In the genomic region with DNA sequence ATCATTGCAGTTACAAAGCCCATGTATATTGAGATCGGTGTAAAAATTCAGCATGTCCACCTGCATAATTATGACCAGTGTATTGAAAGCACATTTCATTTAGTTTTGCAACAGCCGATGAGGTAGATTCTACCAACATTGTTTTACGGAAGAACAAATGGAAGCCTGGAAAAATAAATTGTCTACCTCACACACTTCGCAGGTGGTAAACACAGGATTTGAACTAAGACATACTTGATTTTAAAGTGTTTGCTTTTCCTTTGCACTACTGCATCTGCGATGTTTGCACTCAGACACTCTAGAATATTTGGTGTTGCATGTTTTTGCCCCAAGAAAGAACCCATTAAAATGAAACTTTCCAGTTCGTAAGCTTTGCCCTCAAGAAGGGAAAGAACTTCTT, we compare ENCODE assay signal across 12 cellular contexts.
DNase-seq lines count a peak whose midpoint lies in the region; ATAC-seq and TF ChIP-seq lines count a peak whose summit lies in the region.
"Had no signal": no experiment of that assay in that cellular context is flagged by ENCODE, and none has a peak within 500 bp of the region (broad histone marks: within the 10 kb centered on the region; RNA-seq: fewer than 3 reads in every experiment).

No MANE protein-coding gene starts in this region.

- intact Hi-C loops in Caco-2 (cut with micrococcal nuclease; ENCODE audit: unreplicated experiment): no loop called here
- intact Hi-C loops in activated T-helper 1 cell treated with anti-CD3 and anti-CD28 coated beads, Interleukin-12 subunit alpha, Interleukin-12 subunit beta, Interleukin-2, Interleukin-4 antibody, amounts not matched to agents 30 ng/mL and 10 ng/mL and 1 ng/mL, durations not matched to agents 14 hours and 24 hours and 36 hours (cut with micrococcal nuclease): no loop called here

- DNase-seq in Caco-2: no peak
- DNase-seq in activated T-helper 1 cell treated with anti-CD3 and anti-CD28 coated beads, Interleukin-12 subunit alpha, Interleukin-12 subunit beta, Interleukin-2, Interleukin-4 antibody, amounts not matched to agents 30 ng/mL and 10 ng/mL and 1 ng/mL, durations not matched to agents 14 hours and 24 hours and 36 hours (ENCODE audit: low spot score): no peak
- no peak for DNase-seq in nephron progenitor cell
- DNase-seq in D341Med (ENCODE audit: low spot score): no peak
- no peak for DNase-seq in cortex of kidney (lab: John Stamatoyannopoulos, UW)
- DNase-seq: head of caudate nucleus; Karpas-422; NCI-H1930; SIG-M5; stimulated activated CD4-positive, alpha-beta T cell treated with anti-CD3 and anti-CD28 coated beads, Interleukin-15, amount 100 ng/mL, for 24 hours had no signal

- H3K4me3 Mint-ChIP-seq in Caco-2 (ENCODE audit: unreplicated experiment): peak overlapping the region; percentile 29
- H3K4me3 Mint-ChIP-seq in activated T-helper 1 cell treated with anti-CD3 and anti-CD28 coated beads, Interleukin-12 subunit alpha, Interleukin-12 subunit beta, Interleukin-2, Interleukin-4 antibody, amounts not matched to agents 30 ng/mL and 10 ng/mL and 1 ng/mL, durations not matched to agents 14 hours and 24 hours and 36 hours: peak overlapping the region; percentile 51
- H3K4me3 Mint-ChIP-seq in nephron progenitor cell: no peak overlapping the region

- peaks cover 0 to 4% (median 0%) of the 10 kb centered on the region in 11 experiments; a peak in 3 of 22 replicates for H3K36me3 ChIP-seq in BLaER1 treated with 17β-estradiol and CSF1 and Interleukin-3, amounts not matched to agents 10 nM and 100 nM
- no peaks in the 10 kb centered on the region for H3K36me3 ChIP-seq in Caco-2 (ENCODE audit: control insufficient read depth, insufficient read depth, low read length)

- H3K4me3 ChIP-seq in BLaER1 treated with 17β-estradiol and CSF1 and Interleukin-3, amounts not matched to agents 10 nM and 100 nM: no peak overlapping the region
- no peak overlapping the region for H3K4me3 ChIP-seq in Caco-2 (ENCODE audit: low read depth, low read length)

- H3K27me3 ChIP-seq in BLaER1 treated with 17β-estradiol and CSF1 and Interleukin-3, amounts not matched to agents 10 nM and 100 nM: no peaks in the 10 kb centered on the region
- H3K27me3 ChIP-seq in Caco-2 (replicated peaks; ENCODE audit: control insufficient read depth, insufficient read depth, low read length): no peaks in the 10 kb centered on the region

- H3K4me2 ChIP-seq in BLaER1 treated with 17β-estradiol and CSF1 and Interleukin-3, amounts not matched to agents 10 nM and 100 nM: peak overlapping the region; percentile 53 to 83 (median 71); a peak in 21 of 22 replicates

- TF ChIP-seq CTCF in Caco-2 (IDR thresholded peaks at IDR 0.05; ENCODE audit: insufficient read depth in 1 of 2, low read depth in 1 of 2, low read length in 1 of 2, severe bottlenecking in 1 of 2, unreplicated experiment in 1 of 2) (no peak), nephron progenitor cell (IDR thresholded peaks at IDR 0.05) (no peak)

- no peak for ATAC-seq in GM18517 (IDR thresholded peaks at IDR 0.05; ENCODE audit: unreplicated experiment)

- peak overlapping the region in 8 of 11 experiments; percentile 55 to 76 (median 65); a peak in 10 of 22 replicates for H3K27ac ChIP-seq in BLaER1 treated with 17β-estradiol and CSF1 and Interleukin-3, amounts not matched to agents 10 nM and 100 nM

- H3K36me3 Mint-ChIP-seq in Caco-2 (ENCODE audit: insufficient read depth, unreplicated experiment) (no peaks in the 10 kb centered on the region), nephron progenitor cell (ENCODE audit: low read depth) (no peaks in the 10 kb centered on the region)
- H3K36me3 Mint-ChIP-seq in activated T-helper 1 cell treated with anti-CD3 and anti-CD28 coated beads, Interleukin-12 subunit alpha, Interleukin-12 subunit beta, Interleukin-2, Interleukin-4 antibody, amounts not matched to agents 30 ng/mL and 10 ng/mL and 1 ng/mL, durations not matched to agents 14 hours and 24 hours and 36 hours (ENCODE audit: low read depth): no peaks in the 10 kb centered on the region

- peak overlapping the region in 4 of 11 experiments; percentile 58 to 67 (median 66); a peak in 3 of 22 replicates for H3K9ac ChIP-seq in BLaER1 treated with 17β-estradiol and CSF1 and Interleukin-3, amounts not matched to agents 10 nM and 100 nM

- peak overlapping the region; percentile 83 for H3K27ac Mint-ChIP-seq in Caco-2 (ENCODE audit: unreplicated experiment)
- H3K27ac Mint-ChIP-seq in activated T-helper 1 cell treated with anti-CD3 and anti-CD28 coated beads, Interleukin-12 subunit alpha, Interleukin-12 subunit beta, Interleukin-2, Interleukin-4 antibody, amounts not matched to agents 30 ng/mL and 10 ng/mL and 1 ng/mL, durations not matched to agents 14 hours and 24 hours and 36 hours: peak overlapping the region; percentile 51
- peak overlapping the region; percentile 14 for H3K27ac Mint-ChIP-seq in nephron progenitor cell

- H4K20me1 ChIP-seq in BLaER1 treated with 17β-estradiol and CSF1 and Interleukin-3, amounts not matched to agents 10 nM and 100 nM: peaks cover 43 to 99% (median 98%) of the 10 kb centered on the region in 11 experiments; a peak in 21 of 22 replicates

- POLR2A ChIA-PET in Caco-2 (lab: Charles Lee): no interaction called here

- CTCF ChIA-PET in Caco-2 (lab: Charles Lee): interaction anchor here (0.6 kb wide), 1 partner anchor 26 kb away, joined by 3 read pairs; no protein-coding TSS in a partner anchor

- H3K9me3 ChIP-seq in BLaER1 treated with 17β-estradiol and CSF1 and Interleukin-3, amounts not matched to agents 10 nM and 100 nM (replicated peaks in 1 of 11): no peaks in the 10 kb centered on the region
- no peaks in the 10 kb centered on the region for H3K9me3 ChIP-seq in Caco-2

- H3K4me1 Mint-ChIP-seq in Caco-2 (ENCODE audit: low read depth, unreplicated experiment): peaks cover 38% of the 10 kb centered on the region
- peaks cover 36% of the 10 kb centered on the region for H3K4me1 Mint-ChIP-seq in activated T-helper 1 cell treated with anti-CD3 and anti-CD28 coated beads, Interleukin-12 subunit alpha, Interleukin-12 subunit beta, Interleukin-2, Interleukin-4 antibody, amounts not matched to agents 30 ng/mL and 10 ng/mL and 1 ng/mL, durations not matched to agents 14 hours and 24 hours and 36 hours (ENCODE audit: low read depth)
- H3K4me1 Mint-ChIP-seq in nephron progenitor cell: peaks cover 65% of the 10 kb centered on the region

- H3K27me3 Mint-ChIP-seq in Caco-2 (ENCODE audit: insufficient read depth, unreplicated experiment) (no peaks in the 10 kb centered on the region), nephron progenitor cell (ENCODE audit: low read depth, poor library complexity) (no peaks in the 10 kb centered on the region)
- H3K27me3 Mint-ChIP-seq in activated T-helper 1 cell treated with anti-CD3 and anti-CD28 coated beads, Interleukin-12 subunit alpha, Interleukin-12 subunit beta, Interleukin-2, Interleukin-4 antibody, amounts not matched to agents 30 ng/mL and 10 ng/mL and 1 ng/mL, durations not matched to agents 14 hours and 24 hours and 36 hours (ENCODE audit: insufficient read depth): no peaks in the 10 kb centered on the region

- H3K9me3 Mint-ChIP-seq in Caco-2 (ENCODE audit: unreplicated experiment) (no peaks in the 10 kb centered on the region), nephron progenitor cell (no peaks in the 10 kb centered on the region)
- no peaks in the 10 kb centered on the region for H3K9me3 Mint-ChIP-seq in activated T-helper 1 cell treated with anti-CD3 and anti-CD28 coated beads, Interleukin-12 subunit alpha, Interleukin-12 subunit beta, Interleukin-2, Interleukin-4 antibody, amounts not matched to agents 30 ng/mL and 10 ng/mL and 1 ng/mL, durations not matched to agents 14 hours and 24 hours and 36 hours

- no TSS peak for BruUV-seq in Caco-2 (replicated peaks; lab: Mats Ljungman, UMichigan)

- peaks cover 51 to 89% (median 78%) of the 10 kb centered on the region in 10 experiments for H3K4me1 ChIP-seq in BLaER1 treated with 17β-estradiol and CSF1 and Interleukin-3, amounts not matched to agents 10 nM and 100 nM
- peaks cover 47% of the 10 kb centered on the region for H3K4me1 ChIP-seq in Caco-2

Comparison
In these comparisons a context has a peak if more than half of its experiments do, and no peak if none do; other contexts are left out.
1. H3K27ac Mint-ChIP-seq: peak in every context shown above with its lines; median percentile 83 in Caco-2; 51 in activated T-helper 1 cell treated with anti-CD3 and anti-CD28 coated beads, Interleukin-12 subunit alpha, Interleukin-12 subunit beta, Interleukin-2, Interleukin-4 antibody, amounts not matched to agents 30 ng/mL and 10 ng/mL and 1 ng/mL, durations not matched to agents 14 hours and 24 hours and 36 hours; 14 in nephron progenitor cell.